ENCODE assay signal across 8 cellular contexts in the genomic region with DNA sequence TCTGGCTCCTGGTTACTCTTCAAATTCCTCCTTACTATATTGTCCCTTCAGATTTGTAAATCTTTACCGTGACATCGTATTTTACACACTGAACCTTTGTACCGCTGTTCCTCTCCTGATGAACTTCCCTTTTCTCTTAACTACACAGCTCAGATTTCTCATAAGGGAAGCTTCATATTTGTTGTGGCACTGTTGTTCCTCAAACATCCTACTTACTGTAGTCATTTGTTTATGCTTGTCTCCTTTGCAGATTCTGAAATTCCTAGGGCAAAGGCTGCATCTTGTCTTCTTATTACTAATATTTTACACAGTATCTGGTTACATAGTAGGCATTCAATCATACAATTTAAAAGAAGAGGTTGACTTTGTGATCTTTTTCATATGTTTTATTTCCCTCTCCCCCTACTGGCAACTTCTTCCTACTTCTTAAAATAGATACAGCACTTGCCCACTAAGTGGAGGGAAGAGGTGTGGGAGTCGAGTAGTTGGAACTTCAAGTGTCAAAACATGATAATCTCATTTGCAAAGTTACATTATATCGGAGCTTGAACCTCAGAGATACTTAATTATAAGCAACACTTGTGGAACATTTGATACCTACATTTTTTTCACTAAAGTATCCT. TPM values are rescaled to one million over a fixed set of nuclear protein-coding genes. Genes with fewer than 3 reads are reported as not detected.
DNase-seq lines count a peak whose midpoint lies in the region; ATAC-seq lines count a peak whose summit lies in the region.

No MANE protein-coding gene starts in this region.

- DNase-seq in Kasumi-1 (lab: John Stamatoyannopoulos, UW) = peak; percentile 90 to 91
- DNase-seq in dermis blood vessel endothelial cell = peak; percentile 21
- DNase-seq in pons (ENCODE audit: low spot score) = peak; percentile 73
- DNase-seq in DMS79 treated with DMSO at 0.1 percent for 48 hours (lab: John Stamatoyannopoulos, UW) = no peak
- DNase-seq in anterior cingulate cortex (lab: John Stamatoyannopoulos, UW) = no peak
- DNase-seq in activated naive CD4-positive, alpha-beta T cell treated with Interleukin-2 at 50 U/mL for 16 hours = no peak

- peak; percentile 26 for ATAC-seq in GM18868 (IDR thresholded peaks at IDR 0.05; ENCODE audit: unreplicated experiment)
- ATAC-seq in HG02759 (IDR thresholded peaks at IDR 0.05; ENCODE audit: unreplicated experiment) = no peak

RNA-seq across cellular contexts. Expression of gene TET2, which starts 50.0 kb away (rescaled TPM):
- total RNA-seq in dermis blood vessel endothelial cell = 9.9 and 10.4 TPM in 2 replicates

Comparison
In these comparisons a context has a peak if more than half of its experiments do, and no peak if none do; other contexts are left out.
1. DNase-seq: peak in Kasumi-1 (2 of 2), dermis blood vessel endothelial cell (single experiment) and pons (single experiment); none in DMS79 treated with DMSO at 0.1 percent for 48 hours (single experiment), anterior cingulate cortex (0 of 58) and activated naive CD4-positive, alpha-beta T cell treated with Interleukin-2 at 50 U/mL for 16 hours (single experiment).